Comparison of ENCODE assay signal across 15 cellular contexts in the genomic region with DNA sequence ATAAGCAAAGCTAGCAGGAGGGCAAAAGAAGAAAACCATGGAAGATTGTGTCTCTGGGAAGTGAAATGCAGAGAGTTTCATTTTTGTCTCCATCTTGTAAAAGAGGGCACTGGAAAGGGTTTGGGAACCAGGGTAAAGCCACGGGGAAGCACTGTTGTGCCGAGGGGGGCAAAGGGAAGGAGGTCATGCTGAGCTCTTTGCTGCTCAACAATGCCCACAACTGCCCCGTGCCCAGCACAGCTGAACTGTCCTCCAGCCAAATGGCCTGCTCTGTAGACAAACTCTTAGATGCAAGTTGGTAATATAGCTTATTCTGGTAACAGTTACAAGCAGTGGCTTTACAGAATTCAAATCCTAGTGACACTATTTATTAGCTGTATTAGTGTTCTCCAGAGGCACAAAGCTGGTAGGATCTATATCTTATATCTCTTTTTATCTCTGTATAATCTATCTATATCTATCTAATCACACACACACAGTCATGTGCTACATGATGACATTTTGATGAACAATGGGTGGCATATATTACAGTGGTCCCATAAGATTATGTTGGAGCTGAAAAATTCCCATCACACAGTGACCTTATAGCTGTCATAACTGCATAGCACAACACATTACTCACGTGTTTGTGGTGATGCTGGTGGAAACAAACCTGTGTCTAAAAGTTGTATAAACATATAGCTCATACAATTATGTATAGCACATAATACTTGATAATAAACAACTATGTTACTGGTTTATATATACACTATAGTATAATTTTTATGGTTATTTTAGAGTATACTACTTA.
DNase-seq lines count a peak whose midpoint lies in the region; TF ChIP-seq lines count a peak whose summit lies in the region.
"Had no signal": no experiment of that assay in that cellular context is flagged by ENCODE, and none has a peak within 500 bp of the region (broad histone marks: within the 10 kb centered on the region; RNA-seq: fewer than 3 reads in every experiment).

No MANE protein-coding gene starts in this region.

- H3K9ac ChIP-seq in HUES48 (ENCODE audit: low read depth, low read length), result peak overlapping the region; percentile 57

- DNase-seq in brain microvascular endothelial cell (peak; percentile 51), iPS-NIHi11 (ENCODE audit: low spot score) (peak; percentile 10), retina (peak; percentile 3), GM13976 (ENCODE audit: low spot score) (no peak), esophagus squamous epithelium (lab: John Stamatoyannopoulos, UW) (no peak)
- DNase-seq in activated naive CD4-positive, alpha-beta T cell treated with Interleukin-2 at 50 U/mL for 16 hours, result no peak
- DNase-seq: activated CD4-positive, alpha-beta T cell treated with anti-CD3 and anti-CD28 coated beads for 36 hours; activated naive CD8-positive, alpha-beta T cell treated with anti-CD3 and anti-CD28 coated beads, Interleukin-2, amount 10 ng/mL, durations not matched to agents 7 days and 5 days; CD8-positive, alpha-beta memory T cell; naive thymus-derived CD8-positive, alpha-beta T cell; NCI-H524 treated with DMSO at 0.1 percent for 48 hours; stimulated activated naive B cell treated with anti-CD40 and anti-IgM and Interleukin-4, amounts not matched to agents 10 μg/mL and 1 μg/mL and 100 μg/mL, for 72 hours; testis had no signal

- no peak for TF ChIP-seq POLR2A in esophagus squamous epithelium (IDR thresholded peaks at IDR 0.05)

- H3K36me3 ChIP-seq in HUES48 (ENCODE audit: control insufficient read depth, insufficient read depth, low read length), result no peaks in the 10 kb centered on the region
- no peaks in the 10 kb centered on the region for H3K36me3 ChIP-seq in brain microvascular endothelial cell (replicated peaks)
- no peaks in the 10 kb centered on the region for H3K36me3 ChIP-seq in esophagus squamous epithelium

- H3K27ac ChIP-seq in HUES48 (ENCODE audit: low read depth, low read length), result peak overlapping the region; percentile 92
- no peak overlapping the region for H3K27ac ChIP-seq in brain microvascular endothelial cell
- H3K27ac ChIP-seq in esophagus squamous epithelium, result no peak overlapping the region
- H3K27ac ChIP-seq: coronary artery, testis had no signal

- H3K9me3 ChIP-seq in HUES48 (ENCODE audit: control insufficient read depth, insufficient read depth, low read length) (no peaks in the 10 kb centered on the region; the same call in none of the 2 replicates), esophagus squamous epithelium (no peaks in the 10 kb centered on the region)
- H3K9me3 ChIP-seq: testis had no signal

- H3K4me1 ChIP-seq in HUES48 (ENCODE audit: control insufficient read depth, insufficient read depth, low read length) (peaks cover 34% of the 10 kb centered on the region), esophagus squamous epithelium (peaks cover 0 to 19% (median 6%) of the 10 kb centered on the region in 3 donors)

- WGBS in esophagus squamous epithelium, 2 donors, result 75 to 79% methylated on average over 4 of the region's 4 CpGs

- in situ Hi-C loops in brain microvascular endothelial cell (cut with HindIII; ENCODE audit: low pct_ligation_motif_present, low sequenced_read_pairs), result no loop called here
- in situ Hi-C loops in GM13976 (cut with MboI; ENCODE audit: low sequenced_read_pairs, unreplicated experiment), result no loop called here

- H3K4me3 ChIP-seq in HUES48 (ENCODE audit: low read depth, low read length), result no peak overlapping the region
- H3K4me3 ChIP-seq in brain microvascular endothelial cell (ENCODE audit: low read depth, low read length), result no peak overlapping the region
- H3K4me3 ChIP-seq in esophagus squamous epithelium, result no peak overlapping the region
- H3K4me3 ChIP-seq: coronary artery, testis had no signal

- intact Hi-C loops in esophagus squamous epithelium (cut with DNase I), result no loop called here

- no peaks in the 10 kb centered on the region for H3K27me3 ChIP-seq in HUES48 (ENCODE audit: control insufficient read depth, insufficient read depth, low read length)
- no peaks in the 10 kb centered on the region for H3K27me3 ChIP-seq in brain microvascular endothelial cell (replicated peaks)
- H3K27me3 ChIP-seq in esophagus squamous epithelium, result no peaks in the 10 kb centered on the region
- H3K27me3 ChIP-seq: testis had no signal

- no peak for TF ChIP-seq CTCF in brain microvascular endothelial cell (IDR thresholded peaks at IDR 0.05; ENCODE audit: low read depth, low read length, missing control alignments)
- TF ChIP-seq CTCF in GM13976 (IDR thresholded peaks at IDR 0.05; ENCODE audit: borderline replicate concordance, control extremely low read depth, extremely low read depth, insufficient read depth, missing control alignments), result no peak
- TF ChIP-seq CTCF in esophagus squamous epithelium (IDR thresholded peaks at IDR 0.05), result no peak

Comparison
In these comparisons a context has a peak if more than half of its experiments do, and no peak if none do; other contexts are left out.
1. DNase-seq: peak in brain microvascular endothelial cell (single experiment), iPS-NIHi11 (single experiment) and retina (single experiment); none in activated naive CD4-positive, alpha-beta T cell treated with Interleukin-2 at 50 U/mL for 16 hours (single experiment), GM13976 (single experiment) and esophagus squamous epithelium (single experiment).